In the genomic region with DNA sequence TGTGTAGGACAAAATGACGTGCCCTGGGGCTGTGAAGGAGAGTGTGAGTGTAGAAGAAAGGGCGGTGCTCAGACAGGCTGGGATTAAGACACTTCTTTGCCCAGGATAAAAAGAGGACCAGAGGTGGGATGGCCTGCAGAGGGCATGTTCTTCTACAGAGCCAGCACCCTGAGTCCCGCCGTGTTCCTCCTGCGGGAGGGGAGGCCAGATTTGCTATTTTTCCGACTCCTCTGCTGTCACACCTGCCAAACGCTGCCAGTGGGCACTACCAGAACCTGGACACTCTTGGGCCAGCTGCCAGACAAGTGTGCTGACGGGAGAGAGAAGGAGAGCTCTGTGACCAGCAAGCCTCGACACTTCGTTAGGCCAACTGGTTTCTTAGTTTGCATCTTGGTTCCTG, we compare ENCODE assay signal across 22 cellular contexts.
A peak's percentile ranks its signal among the peaks of the same experiment; 100 is the strongest.
DNase-seq lines count a peak whose midpoint lies in the region; TF ChIP-seq lines count a peak whose summit lies in the region.
"Had no signal": no experiment of that assay in that cellular context is flagged by ENCODE, and none has a peak within 500 bp of the region (broad histone marks: within the 10 kb centered on the region; RNA-seq: fewer than 3 reads in every experiment).

No MANE protein-coding gene starts in this region.

- no peak overlapping the region for H2AFZ ChIP-seq in SK-N-SH (ENCODE audit: low read depth)

- peaks cover 7% of the 10 kb centered on the region for H3K9me3 Mint-ChIP-seq in neural crest cell

- H3K36me3 ChIP-seq in SK-N-SH (replicated peaks in 1 of 2; ENCODE audit: control insufficient read depth in 1 of 2, insufficient read depth in 2 of 2, low read length in 1 of 2): no peaks in the 10 kb centered on the region
- H3K36me3 ChIP-seq: MG63 had no signal

- no peaks in the 10 kb centered on the region for H3K27me3 Mint-ChIP-seq in neural crest cell (ENCODE audit: low read depth)

- peaks cover 6% of the 10 kb centered on the region for H3K4me1 Mint-ChIP-seq in neural crest cell
- H3K4me1 Mint-ChIP-seq: CD8-positive, alpha-beta memory T cell had no signal

- peak; percentile 12 for DNase-seq in NCI-H446 treated with DMSO at 0.1 percent for 48 hours (lab: John Stamatoyannopoulos, UW)
- DNase-seq in ecto neural progenitor cell (ENCODE audit: low spot score): peak; percentile 46
- DNase-seq in neural crest cell (ENCODE audit: low read depth, low spot score): no peak
- DNase-seq in SK-N-SH: no peak
- DNase-seq in lower leg skin (ENCODE audit: low spot score in 2 of 2): no peak
- DNase-seq in NCI-H524 treated with DMSO at 0.1 percent for 48 hours (lab: John Stamatoyannopoulos, UW): no peak
- DNase-seq: Calu3; CD8-positive, alpha-beta memory T cell; DMS153; GDM1; MG63; NCI-H1048; NCI-H1417 treated with DMSO at 0.1 percent for 48 hours; NCI-H187; NCI-H2227 treated with DMSO at 0.1 percent for 48 hours; NCI-H510A treated with DMSO at 0.1 percent for 48 hours; NCI-H82; OCI-M1; Right ventricle myocardium superior had no signal

- no peaks in the 10 kb centered on the region for H3K79me2 ChIP-seq in SK-N-SH (ENCODE audit: insufficient read depth)

- no peaks in the 10 kb centered on the region for H3F3A ChIP-seq in SK-N-SH (replicated peaks; ENCODE audit: insufficient read depth)

- H3K9me3 ChIP-seq in SK-N-SH: no peaks in the 10 kb centered on the region; the same call in 1 of the 2 replicates
- H3K9me3 ChIP-seq: MG63 had no signal

- no peaks in the 10 kb centered on the region for H3K27me3 ChIP-seq in SK-N-SH (ENCODE audit: insufficient read depth)
- H3K27me3 ChIP-seq: MG63 had no signal

- TF ChIP-seq POLR2A in lower leg skin (IDR thresholded peaks at IDR 0.05): no peak

- CTCF ChIA-PET in SK-N-SH (lab: Yijun Ruan, JAX): no interaction called here

- POLR2A ChIA-PET in SK-N-SH (lab: Yijun Ruan, JAX): no interaction called here

- H3K4me3 Mint-ChIP-seq in neural crest cell: no peak overlapping the region
- H3K4me3 Mint-ChIP-seq: CD8-positive, alpha-beta memory T cell had no signal

- no peak overlapping the region for H3K9ac ChIP-seq in SK-N-SH

- no peak for TF ChIP-seq RAD21 in SK-N-SH (IDR thresholded peaks at IDR 0.05; ENCODE audit: low read length)

- H3K36me3 Mint-ChIP-seq in neural crest cell (ENCODE audit: low read depth): no peaks in the 10 kb centered on the region
- H3K36me3 Mint-ChIP-seq: CD8-positive, alpha-beta memory T cell had no signal

- H3K9me2 ChIP-seq in SK-N-SH: no peaks in the 10 kb centered on the region

- H3K4me1 ChIP-seq in SK-N-SH (ENCODE audit: control insufficient read depth in 1 of 2, insufficient read depth in 2 of 2, low read depth in 1 of 2, low read length in 1 of 2): no peaks in the 10 kb centered on the region; a peak in 1 of 4 replicates

- peak; percentile 5; the same call in 1 of the 2 replicates for TF ChIP-seq CTCF in 22Rv1 (IDR thresholded peaks at IDR 0.05)
- no peak for TF ChIP-seq CTCF in neural crest cell (conservative IDR thresholded peaks at IDR 0.05)
- TF ChIP-seq CTCF in SK-N-SH (IDR thresholded peaks at IDR 0.05): no peak
- TF ChIP-seq CTCF in lower leg skin (IDR thresholded peaks at IDR 0.05): no peak

- peak overlapping the region; percentile 58 for H3K27ac Mint-ChIP-seq in neural crest cell (ENCODE audit: unreplicated experiment)
- H3K27ac Mint-ChIP-seq: CD8-positive, alpha-beta memory T cell had no signal

- no peak for TF ChIP-seq EP300 in SK-N-SH (IDR thresholded peaks at IDR 0.05; ENCODE audit: borderline replicate concordance in 1 of 2, low read depth in 1 of 2, low read length in 1 of 2)

- H3K27ac ChIP-seq in 22Rv1: no peak overlapping the region
- H3K27ac ChIP-seq in SK-N-SH (ENCODE audit: low read depth in 2 of 2, low read length in 1 of 2): no peak overlapping the region
- H3K27ac ChIP-seq: C4-2B had no signal

- H3K4me2 ChIP-seq in SK-N-SH: no peak overlapping the region

- H4K20me1 ChIP-seq in SK-N-SH (ENCODE audit: insufficient read depth): no peaks in the 10 kb centered on the region

- H3K4me3 ChIP-seq in SK-N-SH (ENCODE audit: low read depth in 2 of 2, low read length in 1 of 2): no peak overlapping the region
- H3K4me3 ChIP-seq in lower leg skin (ENCODE audit: low read depth, poor library complexity, severe bottlenecking): no peak overlapping the region
- H3K4me3 ChIP-seq: K562, MG63 had no signal

- intact Hi-C loops in lower leg skin (cut with DNase I; ENCODE audit: low total_unique reads): no loop called here

- WGBS in SK-N-SH (ENCODE audit: low lambda C conversion rate): 45% methylated on average over 9 of the region's 10 CpGs
- 79 to 83% methylated on average over 10 of the region's 10 CpGs for WGBS in lower leg skin, 2 donors

TF ChIP-seq in SK-N-SH, 30 proteins besides CTCF, POLR2A, EP300 and RAD21:
- TF ChIP-seq SMC3 (IDR thresholded peaks at IDR 0.05; ENCODE audit: low read depth, low read length) (no peak), FOXM1 (IDR thresholded peaks at IDR 0.05; ENCODE audit: low read depth) (no peak), NFIC (IDR thresholded peaks at IDR 0.05; ENCODE audit: borderline replicate concordance) (no peak), ELF1 (IDR thresholded peaks at IDR 0.05) (no peak), TEAD4 (IDR thresholded peaks at IDR 0.05; ENCODE audit: borderline replicate concordance, insufficient read depth) (no peak), RFX5 (IDR thresholded peaks at IDR 0.05; ENCODE audit: low read length) (no peak), JUND (IDR thresholded peaks at IDR 0.05) (no peak), POLR2AphosphoS5 (IDR thresholded peaks at IDR 0.05; ENCODE audit: low read depth, low read length) (no peak), TCF12 (IDR thresholded peaks at IDR 0.05) (no peak), MAX (IDR thresholded peaks at IDR 0.05; ENCODE audit: low read depth) (no peak)
- TF ChIP-seq, protein P1, sequence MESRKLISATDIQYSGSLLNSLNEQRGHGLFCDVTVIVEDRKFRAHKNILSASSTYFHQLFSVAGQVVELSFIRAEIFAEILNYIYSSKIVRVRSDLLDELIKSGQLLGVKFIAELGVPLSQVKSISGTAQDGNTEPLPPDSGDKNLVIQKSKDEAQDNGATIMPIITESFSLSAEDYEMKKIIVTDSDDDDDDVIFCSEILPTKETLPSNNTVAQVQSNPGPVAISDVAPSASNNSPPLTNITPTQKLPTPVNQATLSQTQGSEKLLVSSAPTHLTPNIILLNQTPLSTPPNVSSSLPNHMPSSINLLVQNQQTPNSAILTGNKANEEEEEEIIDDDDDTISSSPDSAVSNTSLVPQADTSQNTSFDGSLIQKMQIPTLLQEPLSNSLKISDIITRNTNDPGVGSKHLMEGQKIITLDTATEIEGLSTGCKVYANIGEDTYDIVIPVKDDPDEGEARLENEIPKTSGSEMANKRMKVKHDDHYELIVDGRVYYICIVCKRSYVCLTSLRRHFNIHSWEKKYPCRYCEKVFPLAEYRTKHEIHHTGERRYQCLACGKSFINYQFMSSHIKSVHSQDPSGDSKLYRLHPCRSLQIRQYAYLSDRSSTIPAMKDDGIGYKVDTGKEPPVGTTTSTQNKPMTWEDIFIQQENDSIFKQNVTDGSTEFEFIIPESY (IDR thresholded peaks at IDR 0.05; ENCODE audit: borderline replicate concordance, low read depth): no peak

Comparison
In these comparisons a context has a peak if more than half of its experiments do, and no peak if none do; other contexts are left out.
1. DNase-seq: peak in NCI-H446 treated with DMSO at 0.1 percent for 48 hours (single experiment) and ecto neural progenitor cell (single experiment); none in neural crest cell (single experiment), SK-N-SH (single experiment), lower leg skin (0 of 2) and NCI-H524 treated with DMSO at 0.1 percent for 48 hours (single experiment).